Comparison of ENCODE assay signal across 8 cellular contexts in the genomic region with DNA sequence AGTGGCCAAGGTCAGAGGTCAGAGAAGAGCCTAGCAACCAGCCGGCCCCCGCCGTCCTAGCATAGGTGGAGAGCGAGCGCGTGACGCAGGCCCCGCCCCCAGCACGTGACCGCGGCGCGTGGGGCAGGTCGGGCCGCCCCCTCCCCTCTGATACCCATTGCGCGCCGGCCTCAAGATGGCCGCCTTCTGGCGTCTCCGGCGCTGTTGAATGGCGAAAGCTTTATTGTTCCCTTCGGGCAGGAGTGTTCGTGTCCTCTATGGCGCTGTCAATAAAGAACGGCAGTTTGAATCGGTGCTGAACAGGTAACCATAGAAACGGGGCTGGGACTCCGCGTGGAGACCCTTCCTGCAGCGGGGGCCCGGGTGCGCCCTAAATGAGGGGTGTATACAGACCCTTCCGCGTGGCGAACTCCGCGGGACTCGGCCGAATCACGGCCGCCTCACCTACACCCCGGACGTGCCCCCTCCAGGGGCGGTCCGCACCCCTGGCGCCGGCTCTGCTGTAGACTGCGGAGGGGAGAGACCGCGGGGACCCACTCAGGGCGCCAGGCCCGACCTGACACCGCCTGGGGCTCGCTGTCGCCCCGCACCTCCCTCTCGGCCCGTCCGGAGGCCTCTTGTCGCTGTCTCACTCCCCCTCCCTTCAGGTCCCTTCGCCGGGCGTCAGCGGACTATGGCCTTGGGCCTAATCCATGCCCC. TPM values are rescaled to one million over a fixed set of nuclear protein-coding genes. Genes with fewer than 3 reads are reported as not detected.
DNase-seq lines count a peak whose midpoint lies in the region; ATAC-seq and TF ChIP-seq lines count a peak whose summit lies in the region.

A gene with protein sequence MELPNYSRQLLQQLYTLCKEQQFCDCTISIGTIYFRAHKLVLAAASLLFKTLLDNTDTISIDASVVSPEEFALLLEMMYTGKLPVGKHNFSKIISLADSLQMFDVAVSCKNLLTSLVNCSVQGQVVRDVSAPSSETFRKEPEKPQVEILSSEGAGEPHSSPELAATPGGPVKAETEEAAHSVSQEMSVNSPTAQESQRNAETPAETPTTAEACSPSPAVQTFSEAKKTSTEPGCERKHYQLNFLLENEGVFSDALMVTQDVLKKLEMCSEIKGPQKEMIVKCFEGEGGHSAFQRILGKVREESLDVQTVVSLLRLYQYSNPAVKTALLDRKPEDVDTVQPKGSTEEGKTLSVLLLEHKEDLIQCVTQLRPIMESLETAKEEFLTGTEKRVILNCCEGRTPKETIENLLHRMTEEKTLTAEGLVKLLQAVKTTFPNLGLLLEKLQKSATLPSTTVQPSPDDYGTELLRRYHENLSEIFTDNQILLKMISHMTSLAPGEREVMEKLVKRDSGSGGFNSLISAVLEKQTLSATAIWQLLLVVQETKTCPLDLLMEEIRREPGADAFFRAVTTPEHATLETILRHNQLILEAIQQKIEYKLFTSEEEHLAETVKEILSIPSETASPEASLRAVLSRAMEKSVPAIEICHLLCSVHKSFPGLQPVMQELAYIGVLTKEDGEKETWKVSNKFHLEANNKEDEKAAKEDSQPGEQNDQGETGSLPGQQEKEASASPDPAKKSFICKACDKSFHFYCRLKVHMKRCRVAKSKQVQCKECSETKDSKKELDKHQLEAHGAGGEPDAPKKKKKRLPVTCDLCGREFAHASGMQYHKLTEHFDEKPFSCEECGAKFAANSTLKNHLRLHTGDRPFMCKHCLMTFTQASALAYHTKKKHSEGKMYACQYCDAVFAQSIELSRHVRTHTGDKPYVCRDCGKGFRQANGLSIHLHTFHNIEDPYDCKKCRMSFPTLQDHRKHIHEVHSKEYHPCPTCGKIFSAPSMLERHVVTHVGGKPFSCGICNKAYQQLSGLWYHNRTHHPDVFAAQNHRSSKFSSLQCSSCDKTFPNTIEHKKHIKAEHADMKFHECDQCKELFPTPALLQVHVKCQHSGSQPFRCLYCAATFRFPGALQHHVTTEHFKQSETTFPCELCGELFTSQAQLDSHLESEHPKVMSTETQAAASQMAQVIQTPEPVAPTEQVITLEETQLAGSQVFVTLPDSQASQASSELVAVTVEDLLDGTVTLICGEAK (plus strand): TSS at position 150 of the 699 bp plus-strand sequence. CDS start 38,098 bp downstream, outside the sequence.

- no peaks in the 10 kb centered on the region for H3K27me3 ChIP-seq in AG04450 (ENCODE audit: control insufficient read depth, insufficient read depth, low read length)

- TF ChIP-seq CTCF in AG04450 (IDR thresholded peaks at IDR 0.05; ENCODE audit: low read depth, low read length) (no peak), activated B cell treated with CpG ODN at 0.5 μM for 24 hours (IDR thresholded peaks at IDR 0.05) (no peak)

- peak within 1 kb of the TSS; percentile 82 for H3K27ac Mint-ChIP-seq in activated B cell treated with CpG ODN at 0.5 μM for 24 hours
- peak within 1 kb of the TSS; percentile 89 to 96 (median 94) for H3K27ac Mint-ChIP-seq in immature natural killer cell

- peak; percentile 91 for DNase-seq in AG04450 (ENCODE audit: low read depth, low spot score)
- peak; percentile 93 for DNase-seq in NCI-H2227 treated with DMSO at 0.1 percent for 48 hours (lab: John Stamatoyannopoulos, UW)
- peak; percentile 92 for DNase-seq in activated B cell treated with CpG ODN at 0.5 μM for 24 hours
- peak; percentile 68 to 98 (median 94) for DNase-seq in caudate nucleus (lab: John Stamatoyannopoulos, UW)
- peak; percentile 93 to 94 (median 93) for DNase-seq in immature natural killer cell
- peak; percentile 92 for DNase-seq in smooth muscle cell of the brain vasculature (ENCODE audit: low read depth, low spot score)

- POLR2A ChIA-PET in AG04450 (lab: Yijun Ruan, JAX) (interaction anchor here (0.7 kb wide), 1 partner anchor 48 kb away, joined by 3 read pairs; no protein-coding TSS in a partner anchor), activated B cell treated with CpG ODN at 0.5 μM for 24 hours (lab: Charles Lee) (interaction anchor here (0.5 to 2.8 kb wide), 6 partner anchors 12 to 1366 kb away, joined by 3 to 7 read pairs (median 4); partner anchors contain the start of gene CDC42)

- H3K4me3 ChIP-seq in AG04450 (ENCODE audit: low read depth, low read length) = peak within 1 kb of the TSS; percentile 84

- H3K27ac ChIP-seq in AG04450 (ENCODE audit: low read depth, low read length) (peak within 1 kb of the TSS; percentile 79), caudate nucleus (ENCODE audit: low read depth, low read length) (peak within 1 kb of the TSS; percentile 94)

- CTCF ChIA-PET in AG04450 (lab: Charles Lee) = no interaction called here
- CTCF ChIA-PET in activated B cell treated with CpG ODN at 0.5 μM for 24 hours (lab: Charles Lee) = no interaction called here

- peaks cover 34% of the 10 kb centered on the region for H3K4me1 Mint-ChIP-seq in activated B cell treated with CpG ODN at 0.5 μM for 24 hours
- H3K4me1 Mint-ChIP-seq in immature natural killer cell = peaks cover 26 to 41% of the 10 kb centered on the region in 2 donors

- peaks cover 8% of the 10 kb centered on the region; the same call in 1 of the 2 replicates for H3K9me3 ChIP-seq in AG04450 (ENCODE audit: control insufficient read depth, insufficient read depth, low read length)

- H3K36me3 Mint-ChIP-seq in activated B cell treated with CpG ODN at 0.5 μM for 24 hours (ENCODE audit: low read depth) = peaks cover 10% of the 10 kb centered on the region
- H3K36me3 Mint-ChIP-seq in immature natural killer cell = no peaks in the 10 kb centered on the region

- intact Hi-C loops in activated B cell treated with CpG ODN at 0.5 μM for 24 hours (cut with micrococcal nuclease) = loop anchor here (1.0 to 5.0 kb wide), 3 partner anchors 24 to 669 kb away; partner anchors contain the start of gene USP48

- H3K27me3 Mint-ChIP-seq in activated B cell treated with CpG ODN at 0.5 μM for 24 hours (no peaks in the 10 kb centered on the region), immature natural killer cell (ENCODE audit: low read depth in 3 of 3) (peaks cover 2 to 11% (median 3%) of the 10 kb centered on the region in 3 donors)

- H3K9me3 Mint-ChIP-seq in activated B cell treated with CpG ODN at 0.5 μM for 24 hours (no peaks in the 10 kb centered on the region), immature natural killer cell (no peaks in the 10 kb centered on the region)

- H3K4me3 Mint-ChIP-seq in activated B cell treated with CpG ODN at 0.5 μM for 24 hours = peak within 1 kb of the TSS; percentile 90
- H3K4me3 Mint-ChIP-seq in immature natural killer cell = peak within 1 kb of the TSS; percentile 94 to 97 (median 95)

- ATAC-seq in GM18907 (IDR thresholded peaks at IDR 0.05; ENCODE audit: unreplicated experiment) = peak; percentile 87
- ATAC-seq in HG03159 (IDR thresholded peaks at IDR 0.05; ENCODE audit: unreplicated experiment) = peak; percentile 93
- peak; percentile 94 for ATAC-seq in activated B cell treated with CpG ODN at 0.5 μM for 24 hours (ENCODE audit: low read depth)

RNA-seq across cellular contexts. Expression of the gene that starts here (rescaled TPM):
- polyA plus RNA-seq in AG04450 (2011; rRNA removed) (5.9 and 6.8 TPM in 2 replicates), immature natural killer cell (1 to 10 TPM in 2 of 3 donors, not detected in 1; 1.3 to 7.5 TPM)
- 14.7 and 15.1 TPM in 2 replicates for polyA minus RNA-seq in AG04450 (2011; rRNA and poly(A)+ RNA removed)
- 32.5 and 36.2 TPM in 2 replicates for total RNA-seq in activated B cell treated with CpG ODN at 0.5 μM for 24 hours

Comparison
In these comparisons a context has a peak if more than half of its experiments do, and no peak if none do; other contexts are left out.
1. Peak in every context shown above with its lines: DNase-seq, ATAC-seq, H3K4me3 ChIP-seq and H3K27ac ChIP-seq.